ENCODE assay signal across 1 cellular context in the genomic region with DNA sequence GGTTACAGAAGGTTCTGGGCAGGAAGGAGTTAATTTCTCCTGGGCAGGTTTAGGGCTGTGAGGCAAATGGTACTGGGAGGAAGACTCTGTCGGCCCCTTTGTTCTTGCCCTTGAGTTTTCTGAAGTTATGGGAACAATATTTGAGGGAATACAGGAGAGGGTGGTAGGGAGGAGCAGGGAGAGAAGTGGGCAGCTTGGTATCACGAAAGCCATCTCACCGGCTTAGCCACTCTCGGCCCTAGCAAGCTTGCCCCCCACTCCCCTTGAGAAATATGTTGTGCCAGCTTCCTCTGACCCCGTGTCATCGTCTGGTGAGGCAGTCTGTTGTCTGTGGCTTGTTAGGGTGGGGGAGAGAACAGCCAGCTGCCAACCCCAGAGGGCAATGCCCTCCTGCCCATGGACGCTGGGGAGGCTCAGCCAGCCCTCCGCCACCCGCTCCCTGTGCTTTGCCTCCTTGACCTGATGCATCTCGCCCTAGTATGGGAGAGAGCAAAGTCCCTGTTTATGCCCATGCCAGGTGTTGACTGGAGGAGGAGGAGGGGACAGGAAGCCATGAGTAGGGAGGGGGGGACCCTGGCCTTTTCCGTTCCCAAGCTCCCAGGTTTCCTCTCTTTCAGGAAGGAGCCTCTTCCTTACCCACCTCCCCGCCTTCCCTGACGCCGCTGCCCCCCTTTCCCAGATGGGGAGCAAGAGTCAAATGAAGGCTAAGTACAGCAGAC.
TF ChIP-seq lines count a peak whose summit lies in the region.

No MANE protein-coding gene starts in this region.

TF ChIP-seq in HepG2, 621 proteins besides CTCF, POLR2A, EP300 and RAD21 (continued from another document and continues in another):
- TF ChIP-seq ESRRA (CRISPR knock-in tag; IDR thresholded peaks at IDR 0.05; ENCODE audit: low read depth) (peak; percentile 80; the same call in 1 of the 2 replicates), KLF9 (CRISPR knock-in tag; IDR thresholded peaks at IDR 0.05; ENCODE audit: low read depth) (no peak), ZNF274 (CRISPR knock-in tag; IDR thresholded peaks at IDR 0.05) (no peak; the same call in 1 of the 2 replicates), HMG20A (CRISPR knock-in tag; IDR thresholded peaks at IDR 0.05; ENCODE audit: borderline replicate concordance) (no peak), ZNF776 (CRISPR knock-in tag; IDR thresholded peaks at IDR 0.05) (0 out of 2 replicates have a peak, but pooled peaks have one; percentile 37), NFYC (CRISPR knock-in tag; IDR thresholded peaks at IDR 0.05) (no peak), ATF7 (IDR thresholded peaks at IDR 0.05) (no peak), ATF7 (CRISPR knock-in tag; IDR thresholded peaks at IDR 0.05) (0 out of 2 replicates have a peak, but pooled peaks have one; percentile 63), ZNF225 (CRISPR knock-in tag; IDR thresholded peaks at IDR 0.05) (peak; percentile 87), HNF4A (CRISPR knock-in tag; IDR thresholded peaks at IDR 0.05) (peak; percentile 96), ZNF792 (CRISPR knock-in tag; IDR thresholded peaks at IDR 0.05) (peak; percentile 59; the same call in 1 of the 2 replicates), SNAPC2 (CRISPR knock-in tag; IDR thresholded peaks at IDR 0.05) (no peak), ISL2 (CRISPR knock-in tag; IDR thresholded peaks at IDR 0.05) (peak; percentile 31; the same call in 1 of the 2 replicates), HNRNPK (IDR thresholded peaks at IDR 0.05; ENCODE audit: low read depth, low read length, poor library complexity, severe bottlenecking) (no peak), ZNF138 (CRISPR knock-in tag; IDR thresholded peaks at IDR 0.05; ENCODE audit: low read depth) (0 out of 2 replicates have a peak, but pooled peaks have one; percentile 44), ZSCAN21 (CRISPR knock-in tag; IDR thresholded peaks at IDR 0.05; ENCODE audit: borderline replicate concordance) (peak; percentile 82; the same call in 1 of the 2 replicates), ZNF20 (CRISPR knock-in tag; IDR thresholded peaks at IDR 0.05) (no peak), ZNF30 (CRISPR knock-in tag; IDR thresholded peaks at IDR 0.05) (no peak), FLYWCH1 (CRISPR knock-in tag; IDR thresholded peaks at IDR 0.05) (no peak), GLI4 (CRISPR knock-in tag; IDR thresholded peaks at IDR 0.05; ENCODE audit: borderline replicate concordance) (no peak), IRF2 (CRISPR knock-in tag; IDR thresholded peaks at IDR 0.05) (peak; percentile 20; the same call in 1 of the 2 replicates), MTF2 (CRISPR knock-in tag; IDR thresholded peaks at IDR 0.05; ENCODE audit: borderline replicate concordance) (no peak), MAFK (conservative IDR thresholded peaks at IDR 0.05 in 1 of 2, IDR thresholded peaks at IDR 0.05 in 1 of 2; ENCODE audit: low read length in 2 of 2) (no peak), FOXC1 (CRISPR knock-in tag; IDR thresholded peaks at IDR 0.05; ENCODE audit: borderline replicate concordance) (peak; percentile 71; the same call in 1 of the 2 replicates), ZNF562 (CRISPR knock-in tag; IDR thresholded peaks at IDR 0.05; ENCODE audit: borderline replicate concordance) (no peak), ZNF703 (CRISPR knock-in tag; IDR thresholded peaks at IDR 0.05; ENCODE audit: borderline replicate concordance) (0 out of 2 replicates have a peak, but pooled peaks have one; percentile 52), ZMYM4 (CRISPR knock-in tag; IDR thresholded peaks at IDR 0.05) (peak; percentile 47; the same call in 1 of the 2 replicates), PTBP1 (IDR thresholded peaks at IDR 0.05; ENCODE audit: low read depth, low read length, poor library complexity, severe bottlenecking) (no peak), NCOA5 (CRISPR knock-in tag; IDR thresholded peaks at IDR 0.05) (no peak), DNMT1 (CRISPR knock-in tag; IDR thresholded peaks at IDR 0.05) (no peak), NFKB2 (CRISPR knock-in tag; IDR thresholded peaks at IDR 0.05; ENCODE audit: borderline replicate concordance) (peak; percentile 61; the same call in 1 of the 2 replicates), KLF15 (CRISPR knock-in tag; IDR thresholded peaks at IDR 0.05; ENCODE audit: borderline replicate concordance) (no peak), TSC22D2 (CRISPR knock-in tag; IDR thresholded peaks at IDR 0.05; ENCODE audit: borderline replicate concordance) (0 out of 2 replicates have a peak, but pooled peaks have one; percentile 46)
- TF ChIP-seq, protein P1, sequence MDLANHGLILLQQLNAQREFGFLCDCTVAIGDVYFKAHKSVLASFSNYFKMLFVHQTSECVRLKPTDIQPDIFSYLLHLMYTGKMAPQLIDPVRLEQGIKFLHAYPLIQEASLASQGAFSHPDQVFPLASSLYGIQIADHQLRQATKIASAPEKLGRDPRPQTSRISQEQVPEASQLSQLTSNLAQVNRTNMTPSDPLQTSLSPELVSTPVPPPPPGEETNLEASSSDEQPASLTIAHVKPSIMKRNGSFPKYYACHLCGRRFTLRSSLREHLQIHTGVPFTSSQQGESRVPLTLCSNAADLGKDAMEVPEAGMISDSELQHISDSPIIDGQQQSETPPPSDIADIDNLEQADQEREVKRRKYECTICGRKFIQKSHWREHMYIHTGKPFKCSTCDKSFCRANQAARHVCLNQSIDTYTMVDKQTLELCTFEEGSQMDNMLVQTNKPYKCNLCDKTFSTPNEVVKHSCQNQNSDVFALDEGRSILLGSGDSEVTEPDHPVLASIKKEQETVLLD (CRISPR knock-in tag; IDR thresholded peaks at IDR 0.05; ENCODE audit: low read depth), result no peak
- TF ChIP-seq, protein P2, sequence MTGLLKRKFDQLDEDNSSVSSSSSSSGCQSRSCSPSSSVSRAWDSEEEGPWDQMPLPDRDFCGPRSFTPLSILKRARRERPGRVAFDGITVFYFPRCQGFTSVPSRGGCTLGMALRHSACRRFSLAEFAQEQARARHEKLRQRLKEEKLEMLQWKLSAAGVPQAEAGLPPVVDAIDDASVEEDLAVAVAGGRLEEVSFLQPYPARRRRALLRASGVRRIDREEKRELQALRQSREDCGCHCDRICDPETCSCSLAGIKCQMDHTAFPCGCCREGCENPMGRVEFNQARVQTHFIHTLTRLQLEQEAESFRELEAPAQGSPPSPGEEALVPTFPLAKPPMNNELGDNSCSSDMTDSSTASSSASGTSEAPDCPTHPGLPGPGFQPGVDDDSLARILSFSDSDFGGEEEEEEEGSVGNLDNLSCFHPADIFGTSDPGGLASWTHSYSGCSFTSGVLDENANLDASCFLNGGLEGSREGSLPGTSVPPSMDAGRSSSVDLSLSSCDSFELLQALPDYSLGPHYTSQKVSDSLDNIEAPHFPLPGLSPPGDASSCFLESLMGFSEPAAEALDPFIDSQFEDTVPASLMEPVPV (CRISPR knock-in tag; IDR thresholded peaks at IDR 0.05), result no peak
- TF ChIP-seq, protein P3, sequence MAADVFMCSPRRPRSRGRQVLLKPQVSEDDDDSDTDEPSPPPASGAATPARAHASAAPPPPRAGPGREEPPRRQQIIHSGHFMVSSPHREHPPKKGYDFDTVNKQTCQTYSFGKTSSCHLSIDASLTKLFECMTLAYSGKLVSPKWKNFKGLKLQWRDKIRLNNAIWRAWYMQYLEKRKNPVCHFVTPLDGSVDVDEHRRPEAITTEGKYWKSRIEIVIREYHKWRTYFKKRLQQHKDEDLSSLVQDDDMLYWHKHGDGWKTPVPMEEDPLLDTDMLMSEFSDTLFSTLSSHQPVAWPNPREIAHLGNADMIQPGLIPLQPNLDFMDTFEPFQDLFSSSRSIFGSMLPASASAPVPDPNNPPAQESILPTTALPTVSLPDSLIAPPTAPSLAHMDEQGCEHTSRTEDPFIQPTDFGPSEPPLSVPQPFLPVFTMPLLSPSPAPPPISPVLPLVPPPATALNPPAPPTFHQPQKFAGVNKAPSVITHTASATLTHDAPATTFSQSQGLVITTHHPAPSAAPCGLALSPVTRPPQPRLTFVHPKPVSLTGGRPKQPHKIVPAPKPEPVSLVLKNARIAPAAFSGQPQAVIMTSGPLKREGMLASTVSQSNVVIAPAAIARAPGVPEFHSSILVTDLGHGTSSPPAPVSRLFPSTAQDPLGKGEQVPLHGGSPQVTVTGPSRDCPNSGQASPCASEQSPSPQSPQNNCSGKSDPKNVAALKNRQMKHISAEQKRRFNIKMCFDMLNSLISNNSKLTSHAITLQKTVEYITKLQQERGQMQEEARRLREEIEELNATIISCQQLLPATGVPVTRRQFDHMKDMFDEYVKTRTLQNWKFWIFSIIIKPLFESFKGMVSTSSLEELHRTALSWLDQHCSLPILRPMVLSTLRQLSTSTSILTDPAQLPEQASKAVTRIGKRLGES (CRISPR knock-in tag; IDR thresholded peaks at IDR 0.05; ENCODE audit: borderline replicate concordance), result no peak
- TF ChIP-seq, protein P4, sequence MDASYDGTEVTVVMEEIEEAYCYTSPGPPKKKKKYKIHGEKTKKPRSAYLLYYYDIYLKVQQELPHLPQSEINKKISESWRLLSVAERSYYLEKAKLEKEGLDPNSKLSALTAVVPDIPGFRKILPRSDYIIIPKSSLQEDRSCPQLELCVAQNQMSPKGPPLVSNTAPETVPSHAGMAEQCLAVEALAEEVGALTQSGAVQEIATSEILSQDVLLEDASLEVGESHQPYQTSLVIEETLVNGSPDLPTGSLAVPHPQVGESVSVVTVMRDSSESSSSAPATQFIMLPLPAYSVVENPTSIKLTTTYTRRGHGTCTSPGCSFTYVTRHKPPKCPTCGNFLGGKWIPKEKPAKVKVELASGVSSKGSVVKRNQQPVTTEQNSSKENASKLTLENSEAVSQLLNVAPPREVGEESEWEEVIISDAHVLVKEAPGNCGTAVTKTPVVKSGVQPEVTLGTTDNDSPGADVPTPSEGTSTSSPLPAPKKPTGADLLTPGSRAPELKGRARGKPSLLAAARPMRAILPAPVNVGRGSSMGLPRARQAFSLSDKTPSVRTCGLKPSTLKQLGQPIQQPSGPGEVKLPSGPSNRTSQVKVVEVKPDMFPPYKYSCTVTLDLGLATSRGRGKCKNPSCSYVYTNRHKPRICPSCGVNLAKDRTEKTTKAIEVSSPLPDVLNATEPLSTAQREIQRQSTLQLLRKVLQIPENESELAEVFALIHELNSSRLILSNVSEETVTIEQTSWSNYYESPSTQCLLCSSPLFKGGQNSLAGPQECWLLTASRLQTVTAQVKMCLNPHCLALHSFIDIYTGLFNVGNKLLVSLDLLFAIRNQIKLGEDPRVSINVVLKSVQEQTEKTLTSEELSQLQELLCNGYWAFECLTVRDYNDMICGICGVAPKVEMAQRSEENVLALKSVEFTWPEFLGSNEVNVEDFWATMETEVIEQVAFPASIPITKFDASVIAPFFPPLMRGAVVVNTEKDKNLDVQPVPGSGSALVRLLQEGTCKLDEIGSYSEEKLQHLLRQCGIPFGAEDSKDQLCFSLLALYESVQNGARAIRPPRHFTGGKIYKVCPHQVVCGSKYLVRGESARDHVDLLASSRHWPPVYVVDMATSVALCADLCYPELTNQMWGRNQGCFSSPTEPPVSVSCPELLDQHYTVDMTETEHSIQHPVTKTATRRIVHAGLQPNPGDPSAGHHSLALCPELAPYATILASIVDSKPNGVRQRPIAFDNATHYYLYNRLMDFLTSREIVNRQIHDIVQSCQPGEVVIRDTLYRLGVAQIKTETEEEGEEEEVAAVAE (CRISPR knock-in tag; IDR thresholded peaks at IDR 0.05; ENCODE audit: borderline replicate concordance), result no peak
- TF ChIP-seq, protein P5, sequence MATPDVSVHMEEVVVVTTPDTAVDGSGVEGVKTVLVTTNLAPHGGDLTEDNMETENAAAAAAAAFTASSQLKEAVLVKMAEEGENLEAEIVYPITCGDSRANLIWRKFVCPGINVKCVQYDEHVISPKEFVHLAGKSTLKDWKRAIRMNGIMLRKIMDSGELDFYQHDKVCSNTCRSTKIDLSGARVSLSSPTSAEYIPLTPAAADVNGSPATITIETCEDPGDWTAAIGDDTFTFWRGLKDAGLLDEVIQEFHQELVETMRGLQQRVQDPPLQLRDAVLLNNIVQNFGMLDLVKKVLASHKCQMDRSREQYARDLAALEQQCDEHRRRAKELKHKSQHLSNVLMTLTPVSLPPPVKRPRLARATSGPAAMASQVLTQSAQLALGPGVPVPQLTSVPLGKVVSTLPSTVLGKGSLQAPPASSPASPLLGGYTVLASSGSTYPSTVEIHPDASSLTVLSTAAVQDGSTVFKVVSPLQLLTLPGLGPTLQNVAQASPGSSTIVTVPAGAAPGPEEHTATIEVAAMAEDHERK (CRISPR knock-in tag; IDR thresholded peaks at IDR 0.05; ENCODE audit: low read depth), result no peak
- TF ChIP-seq, protein P6, sequence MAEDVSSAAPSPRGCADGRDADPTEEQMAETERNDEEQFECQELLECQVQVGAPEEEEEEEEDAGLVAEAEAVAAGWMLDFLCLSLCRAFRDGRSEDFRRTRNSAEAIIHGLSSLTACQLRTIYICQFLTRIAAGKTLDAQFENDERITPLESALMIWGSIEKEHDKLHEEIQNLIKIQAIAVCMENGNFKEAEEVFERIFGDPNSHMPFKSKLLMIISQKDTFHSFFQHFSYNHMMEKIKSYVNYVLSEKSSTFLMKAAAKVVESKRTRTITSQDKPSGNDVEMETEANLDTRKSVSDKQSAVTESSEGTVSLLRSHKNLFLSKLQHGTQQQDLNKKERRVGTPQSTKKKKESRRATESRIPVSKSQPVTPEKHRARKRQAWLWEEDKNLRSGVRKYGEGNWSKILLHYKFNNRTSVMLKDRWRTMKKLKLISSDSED (CRISPR knock-in tag; IDR thresholded peaks at IDR 0.05), result no peak
- TF ChIP-seq, protein P7, sequence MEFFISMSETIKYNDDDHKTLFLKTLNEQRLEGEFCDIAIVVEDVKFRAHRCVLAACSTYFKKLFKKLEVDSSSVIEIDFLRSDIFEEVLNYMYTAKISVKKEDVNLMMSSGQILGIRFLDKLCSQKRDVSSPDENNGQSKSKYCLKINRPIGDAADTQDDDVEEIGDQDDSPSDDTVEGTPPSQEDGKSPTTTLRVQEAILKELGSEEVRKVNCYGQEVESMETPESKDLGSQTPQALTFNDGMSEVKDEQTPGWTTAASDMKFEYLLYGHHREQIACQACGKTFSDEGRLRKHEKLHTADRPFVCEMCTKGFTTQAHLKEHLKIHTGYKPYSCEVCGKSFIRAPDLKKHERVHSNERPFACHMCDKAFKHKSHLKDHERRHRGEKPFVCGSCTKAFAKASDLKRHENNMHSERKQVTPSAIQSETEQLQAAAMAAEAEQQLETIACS (CRISPR knock-in tag; IDR thresholded peaks at IDR 0.05), result no peak
- TF ChIP-seq, protein P8, sequence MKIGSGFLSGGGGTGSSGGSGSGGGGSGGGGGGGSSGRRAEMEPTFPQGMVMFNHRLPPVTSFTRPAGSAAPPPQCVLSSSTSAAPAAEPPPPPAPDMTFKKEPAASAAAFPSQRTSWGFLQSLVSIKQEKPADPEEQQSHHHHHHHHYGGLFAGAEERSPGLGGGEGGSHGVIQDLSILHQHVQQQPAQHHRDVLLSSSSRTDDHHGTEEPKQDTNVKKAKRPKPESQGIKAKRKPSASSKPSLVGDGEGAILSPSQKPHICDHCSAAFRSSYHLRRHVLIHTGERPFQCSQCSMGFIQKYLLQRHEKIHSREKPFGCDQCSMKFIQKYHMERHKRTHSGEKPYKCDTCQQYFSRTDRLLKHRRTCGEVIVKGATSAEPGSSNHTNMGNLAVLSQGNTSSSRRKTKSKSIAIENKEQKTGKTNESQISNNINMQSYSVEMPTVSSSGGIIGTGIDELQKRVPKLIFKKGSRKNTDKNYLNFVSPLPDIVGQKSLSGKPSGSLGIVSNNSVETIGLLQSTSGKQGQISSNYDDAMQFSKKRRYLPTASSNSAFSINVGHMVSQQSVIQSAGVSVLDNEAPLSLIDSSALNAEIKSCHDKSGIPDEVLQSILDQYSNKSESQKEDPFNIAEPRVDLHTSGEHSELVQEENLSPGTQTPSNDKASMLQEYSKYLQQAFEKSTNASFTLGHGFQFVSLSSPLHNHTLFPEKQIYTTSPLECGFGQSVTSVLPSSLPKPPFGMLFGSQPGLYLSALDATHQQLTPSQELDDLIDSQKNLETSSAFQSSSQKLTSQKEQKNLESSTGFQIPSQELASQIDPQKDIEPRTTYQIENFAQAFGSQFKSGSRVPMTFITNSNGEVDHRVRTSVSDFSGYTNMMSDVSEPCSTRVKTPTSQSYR (CRISPR knock-in tag; IDR thresholded peaks at IDR 0.05; ENCODE audit: borderline replicate concordance), result peak; percentile 94
- TF ChIP-seq, protein P9, sequence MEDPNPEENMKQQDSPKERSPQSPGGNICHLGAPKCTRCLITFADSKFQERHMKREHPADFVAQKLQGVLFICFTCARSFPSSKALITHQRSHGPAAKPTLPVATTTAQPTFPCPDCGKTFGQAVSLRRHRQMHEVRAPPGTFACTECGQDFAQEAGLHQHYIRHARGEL (CRISPR knock-in tag; IDR thresholded peaks at IDR 0.05), result no peak
